In the genomic region with DNA sequence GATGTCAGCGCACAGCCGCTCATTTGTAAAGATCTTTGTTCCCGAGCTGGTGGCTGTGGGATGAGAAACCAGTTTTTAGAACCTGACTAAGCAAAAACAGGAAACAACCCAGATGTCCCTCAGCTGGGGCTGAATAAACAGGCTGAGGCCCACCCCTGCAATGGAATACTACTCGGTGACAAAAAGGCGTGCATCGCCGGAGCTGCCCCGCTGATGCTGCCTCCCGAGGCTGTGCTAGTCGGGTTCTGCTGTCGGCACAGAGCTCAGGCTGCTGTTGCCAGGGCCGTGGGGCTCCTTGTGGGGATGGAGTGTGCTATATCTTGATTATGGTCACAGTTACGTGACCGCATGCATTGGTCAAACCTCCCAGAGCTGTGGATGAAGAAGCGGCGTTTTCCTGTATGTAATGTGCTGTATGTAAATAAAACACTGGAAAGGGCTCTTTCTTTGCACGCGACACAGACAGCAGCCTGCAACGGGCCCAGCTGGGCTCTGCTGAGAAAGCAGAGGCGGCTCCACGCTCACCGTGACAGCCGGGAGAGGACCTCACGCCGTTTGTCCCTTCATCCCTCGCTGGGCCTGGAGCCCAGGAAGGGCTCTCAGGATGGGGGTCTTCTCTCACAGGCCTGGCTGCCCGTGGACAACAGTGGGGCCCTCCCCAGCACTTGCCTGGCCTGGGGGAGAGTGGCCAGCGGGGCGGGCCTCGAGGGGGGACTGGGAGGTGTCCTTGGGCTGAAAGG, we compare ENCODE assay signal across 1 cellular context.
A peak's percentile ranks its signal among the peaks of the same experiment; 100 is the strongest.
TF ChIP-seq lines count a peak whose summit lies in the region.

No MANE protein-coding gene starts in this region.

TF ChIP-seq in HepG2, 621 proteins besides CTCF, POLR2A, EP300 and RAD21 (continued from another document and continues in another):
- TF ChIP-seq, protein P1, sequence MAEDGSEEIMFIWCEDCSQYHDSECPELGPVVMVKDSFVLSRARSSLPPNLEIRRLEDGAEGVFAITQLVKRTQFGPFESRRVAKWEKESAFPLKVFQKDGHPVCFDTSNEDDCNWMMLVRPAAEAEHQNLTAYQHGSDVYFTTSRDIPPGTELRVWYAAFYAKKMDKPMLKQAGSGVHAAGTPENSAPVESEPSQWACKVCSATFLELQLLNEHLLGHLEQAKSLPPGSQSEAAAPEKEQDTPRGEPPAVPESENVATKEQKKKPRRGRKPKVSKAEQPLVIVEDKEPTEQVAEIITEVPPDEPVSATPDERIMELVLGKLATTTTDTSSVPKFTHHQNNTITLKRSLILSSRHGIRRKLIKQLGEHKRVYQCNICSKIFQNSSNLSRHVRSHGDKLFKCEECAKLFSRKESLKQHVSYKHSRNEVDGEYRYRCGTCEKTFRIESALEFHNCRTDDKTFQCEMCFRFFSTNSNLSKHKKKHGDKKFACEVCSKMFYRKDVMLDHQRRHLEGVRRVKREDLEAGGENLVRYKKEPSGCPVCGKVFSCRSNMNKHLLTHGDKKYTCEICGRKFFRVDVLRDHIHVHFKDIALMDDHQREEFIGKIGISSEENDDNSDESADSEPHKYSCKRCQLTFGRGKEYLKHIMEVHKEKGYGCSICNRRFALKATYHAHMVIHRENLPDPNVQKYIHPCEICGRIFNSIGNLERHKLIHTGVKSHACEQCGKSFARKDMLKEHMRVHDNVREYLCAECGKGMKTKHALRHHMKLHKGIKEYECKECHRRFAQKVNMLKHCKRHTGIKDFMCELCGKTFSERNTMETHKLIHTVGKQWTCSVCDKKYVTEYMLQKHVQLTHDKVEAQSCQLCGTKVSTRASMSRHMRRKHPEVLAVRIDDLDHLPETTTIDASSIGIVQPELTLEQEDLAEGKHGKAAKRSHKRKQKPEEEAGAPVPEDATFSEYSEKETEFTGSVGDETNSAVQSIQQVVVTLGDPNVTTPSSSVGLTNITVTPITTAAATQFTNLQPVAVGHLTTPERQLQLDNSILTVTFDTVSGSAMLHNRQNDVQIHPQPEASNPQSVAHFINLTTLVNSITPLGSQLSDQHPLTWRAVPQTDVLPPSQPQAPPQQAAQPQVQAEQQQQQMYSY (CRISPR knock-in tag; IDR thresholded peaks at IDR 0.05): no peak
- TF ChIP-seq, protein P2, sequence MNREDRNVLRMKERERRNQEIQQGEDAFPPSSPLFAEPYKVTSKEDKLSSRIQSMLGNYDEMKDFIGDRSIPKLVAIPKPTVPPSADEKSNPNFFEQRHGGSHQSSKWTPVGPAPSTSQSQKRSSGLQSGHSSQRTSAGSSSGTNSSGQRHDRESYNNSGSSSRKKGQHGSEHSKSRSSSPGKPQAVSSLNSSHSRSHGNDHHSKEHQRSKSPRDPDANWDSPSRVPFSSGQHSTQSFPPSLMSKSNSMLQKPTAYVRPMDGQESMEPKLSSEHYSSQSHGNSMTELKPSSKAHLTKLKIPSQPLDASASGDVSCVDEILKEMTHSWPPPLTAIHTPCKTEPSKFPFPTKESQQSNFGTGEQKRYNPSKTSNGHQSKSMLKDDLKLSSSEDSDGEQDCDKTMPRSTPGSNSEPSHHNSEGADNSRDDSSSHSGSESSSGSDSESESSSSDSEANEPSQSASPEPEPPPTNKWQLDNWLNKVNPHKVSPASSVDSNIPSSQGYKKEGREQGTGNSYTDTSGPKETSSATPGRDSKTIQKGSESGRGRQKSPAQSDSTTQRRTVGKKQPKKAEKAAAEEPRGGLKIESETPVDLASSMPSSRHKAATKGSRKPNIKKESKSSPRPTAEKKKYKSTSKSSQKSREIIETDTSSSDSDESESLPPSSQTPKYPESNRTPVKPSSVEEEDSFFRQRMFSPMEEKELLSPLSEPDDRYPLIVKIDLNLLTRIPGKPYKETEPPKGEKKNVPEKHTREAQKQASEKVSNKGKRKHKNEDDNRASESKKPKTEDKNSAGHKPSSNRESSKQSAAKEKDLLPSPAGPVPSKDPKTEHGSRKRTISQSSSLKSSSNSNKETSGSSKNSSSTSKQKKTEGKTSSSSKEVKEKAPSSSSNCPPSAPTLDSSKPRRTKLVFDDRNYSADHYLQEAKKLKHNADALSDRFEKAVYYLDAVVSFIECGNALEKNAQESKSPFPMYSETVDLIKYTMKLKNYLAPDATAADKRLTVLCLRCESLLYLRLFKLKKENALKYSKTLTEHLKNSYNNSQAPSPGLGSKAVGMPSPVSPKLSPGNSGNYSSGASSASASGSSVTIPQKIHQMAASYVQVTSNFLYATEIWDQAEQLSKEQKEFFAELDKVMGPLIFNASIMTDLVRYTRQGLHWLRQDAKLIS (CRISPR knock-in tag; IDR thresholded peaks at IDR 0.05): no peak
- TF ChIP-seq DNMT3B (CRISPR knock-in tag; conservative IDR thresholded peaks at IDR 0.05): no peak
- 0 out of 2 replicates have a peak, but pooled peaks have one; percentile 10 for TF ChIP-seq ZNF629 (CRISPR knock-in tag; conservative IDR thresholded peaks at IDR 0.05)
- TF ChIP-seq TSC22D2 (CRISPR knock-in tag; IDR thresholded peaks at IDR 0.05; ENCODE audit: borderline replicate concordance): no peak
- TF ChIP-seq, protein P3, sequence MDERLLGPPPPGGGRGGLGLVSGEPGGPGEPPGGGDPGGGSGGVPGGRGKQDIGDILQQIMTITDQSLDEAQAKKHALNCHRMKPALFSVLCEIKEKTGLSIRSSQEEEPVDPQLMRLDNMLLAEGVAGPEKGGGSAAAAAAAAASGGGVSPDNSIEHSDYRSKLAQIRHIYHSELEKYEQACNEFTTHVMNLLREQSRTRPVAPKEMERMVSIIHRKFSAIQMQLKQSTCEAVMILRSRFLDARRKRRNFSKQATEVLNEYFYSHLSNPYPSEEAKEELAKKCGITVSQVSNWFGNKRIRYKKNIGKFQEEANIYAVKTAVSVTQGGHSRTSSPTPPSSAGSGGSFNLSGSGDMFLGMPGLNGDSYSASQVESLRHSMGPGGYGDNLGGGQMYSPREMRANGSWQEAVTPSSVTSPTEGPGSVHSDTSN (CRISPR knock-in tag; IDR thresholded peaks at IDR 0.05): no peak
- TF ChIP-seq, protein P4, sequence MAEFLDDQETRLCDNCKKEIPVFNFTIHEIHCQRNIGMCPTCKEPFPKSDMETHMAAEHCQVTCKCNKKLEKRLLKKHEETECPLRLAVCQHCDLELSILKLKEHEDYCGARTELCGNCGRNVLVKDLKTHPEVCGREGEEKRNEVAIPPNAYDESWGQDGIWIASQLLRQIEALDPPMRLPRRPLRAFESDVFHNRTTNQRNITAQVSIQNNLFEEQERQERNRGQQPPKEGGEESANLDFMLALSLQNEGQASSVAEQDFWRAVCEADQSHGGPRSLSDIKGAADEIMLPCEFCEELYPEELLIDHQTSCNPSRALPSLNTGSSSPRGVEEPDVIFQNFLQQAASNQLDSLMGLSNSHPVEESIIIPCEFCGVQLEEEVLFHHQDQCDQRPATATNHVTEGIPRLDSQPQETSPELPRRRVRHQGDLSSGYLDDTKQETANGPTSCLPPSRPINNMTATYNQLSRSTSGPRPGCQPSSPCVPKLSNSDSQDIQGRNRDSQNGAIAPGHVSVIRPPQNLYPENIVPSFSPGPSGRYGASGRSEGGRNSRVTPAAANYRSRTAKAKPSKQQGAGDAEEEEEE (CRISPR knock-in tag; IDR thresholded peaks at IDR 0.05; ENCODE audit: borderline replicate concordance): 0 out of 2 replicates have a peak, but pooled peaks have one; percentile 30
- TF ChIP-seq KLF12 (CRISPR knock-in tag; IDR thresholded peaks at IDR 0.05; ENCODE audit: borderline replicate concordance): peak; percentile 53; the same call in 1 of the 2 replicates
- TF ChIP-seq LCORL (IDR thresholded peaks at IDR 0.05): no peak
- 0 out of 2 replicates have a peak, but pooled peaks have one; percentile 4 for TF ChIP-seq LCORL (CRISPR knock-in tag; IDR thresholded peaks at IDR 0.05)
- TF ChIP-seq, protein P5, sequence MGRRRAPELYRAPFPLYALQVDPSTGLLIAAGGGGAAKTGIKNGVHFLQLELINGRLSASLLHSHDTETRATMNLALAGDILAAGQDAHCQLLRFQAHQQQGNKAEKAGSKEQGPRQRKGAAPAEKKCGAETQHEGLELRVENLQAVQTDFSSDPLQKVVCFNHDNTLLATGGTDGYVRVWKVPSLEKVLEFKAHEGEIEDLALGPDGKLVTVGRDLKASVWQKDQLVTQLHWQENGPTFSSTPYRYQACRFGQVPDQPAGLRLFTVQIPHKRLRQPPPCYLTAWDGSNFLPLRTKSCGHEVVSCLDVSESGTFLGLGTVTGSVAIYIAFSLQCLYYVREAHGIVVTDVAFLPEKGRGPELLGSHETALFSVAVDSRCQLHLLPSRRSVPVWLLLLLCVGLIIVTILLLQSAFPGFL (CRISPR knock-in tag; IDR thresholded peaks at IDR 0.05): no peak
- TF ChIP-seq ZNF772 (CRISPR knock-in tag; IDR thresholded peaks at IDR 0.05): no peak
- TF ChIP-seq GABPB1 (CRISPR knock-in tag; IDR thresholded peaks at IDR 0.05): no peak
- TF ChIP-seq, protein P6, sequence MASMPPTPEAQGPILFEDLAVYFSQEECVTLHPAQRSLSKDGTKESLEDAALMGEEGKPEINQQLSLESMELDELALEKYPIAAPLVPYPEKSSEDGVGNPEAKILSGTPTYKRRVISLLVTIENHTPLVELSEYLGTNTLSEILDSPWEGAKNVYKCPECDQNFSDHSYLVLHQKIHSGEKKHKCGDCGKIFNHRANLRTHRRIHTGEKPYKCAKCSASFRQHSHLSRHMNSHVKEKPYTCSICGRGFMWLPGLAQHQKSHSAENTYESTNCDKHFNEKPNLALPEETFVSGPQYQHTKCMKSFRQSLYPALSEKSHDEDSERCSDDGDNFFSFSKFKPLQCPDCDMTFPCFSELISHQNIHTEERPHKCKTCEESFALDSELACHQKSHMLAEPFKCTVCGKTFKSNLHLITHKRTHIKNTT (CRISPR knock-in tag; IDR thresholded peaks at IDR 0.05): no peak
- peak; percentile 57; the same call in 1 of the 2 replicates for TF ChIP-seq ARNT2 (CRISPR knock-in tag; IDR thresholded peaks at IDR 0.05; ENCODE audit: low read depth)
- TF ChIP-seq SP2 (CRISPR knock-in tag; IDR thresholded peaks at IDR 0.05): no peak
- TF ChIP-seq ZKSCAN5 (CRISPR knock-in tag; IDR thresholded peaks at IDR 0.05): no peak
- no peak for TF ChIP-seq ZNF337 (CRISPR knock-in tag; IDR thresholded peaks at IDR 0.05; ENCODE audit: borderline replicate concordance, low read depth)
- TF ChIP-seq ZFP36L2 (CRISPR knock-in tag; IDR thresholded peaks at IDR 0.05): no peak
- TF ChIP-seq ZNF343 (CRISPR knock-in tag; IDR thresholded peaks at IDR 0.05): no peak
- peak; percentile 85 for TF ChIP-seq MAFK (conservative IDR thresholded peaks at IDR 0.05 in 1 of 2, IDR thresholded peaks at IDR 0.05 in 1 of 2; ENCODE audit: low read length in 2 of 2)
- peak; percentile 24 for TF ChIP-seq ZFY (CRISPR knock-in tag; IDR thresholded peaks at IDR 0.05)
- no peak for TF ChIP-seq ZNF550 (CRISPR knock-in tag; IDR thresholded peaks at IDR 0.05; ENCODE audit: borderline replicate concordance)
- no peak for TF ChIP-seq MEF2D (CRISPR knock-in tag; IDR thresholded peaks at IDR 0.05)
- no peak for TF ChIP-seq NFYC (CRISPR knock-in tag; IDR thresholded peaks at IDR 0.05)
- TF ChIP-seq CBX5 (CRISPR knock-in tag; IDR thresholded peaks at IDR 0.05; ENCODE audit: borderline replicate concordance): no peak; the same call in 1 of the 2 replicates
- TF ChIP-seq ETV5 (CRISPR knock-in tag; IDR thresholded peaks at IDR 0.05; ENCODE audit: borderline replicate concordance): peak; percentile 47; the same call in 1 of the 2 replicates
- TF ChIP-seq, protein P7, sequence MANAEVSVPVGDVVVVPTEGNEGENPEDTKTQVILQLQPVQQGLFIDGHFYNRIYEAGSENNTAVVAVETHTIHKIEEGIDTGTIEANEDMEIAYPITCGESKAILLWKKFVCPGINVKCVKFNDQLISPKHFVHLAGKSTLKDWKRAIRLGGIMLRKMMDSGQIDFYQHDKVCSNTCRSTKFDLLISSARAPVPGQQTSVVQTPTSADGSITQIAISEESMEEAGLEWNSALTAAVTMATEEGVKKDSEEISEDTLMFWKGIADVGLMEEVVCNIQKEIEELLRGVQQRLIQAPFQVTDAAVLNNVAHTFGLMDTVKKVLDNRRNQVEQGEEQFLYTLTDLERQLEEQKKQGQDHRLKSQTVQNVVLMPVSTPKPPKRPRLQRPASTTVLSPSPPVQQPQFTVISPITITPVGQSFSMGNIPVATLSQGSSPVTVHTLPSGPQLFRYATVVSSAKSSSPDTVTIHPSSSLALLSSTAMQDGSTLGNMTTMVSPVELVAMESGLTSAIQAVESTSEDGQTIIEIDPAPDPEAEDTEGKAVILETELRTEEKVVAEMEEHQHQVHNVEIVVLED (CRISPR knock-in tag; IDR thresholded peaks at IDR 0.05; ENCODE audit: borderline replicate concordance): 0 out of 2 replicates have a peak, but pooled peaks have one; percentile 20
- 0 out of 2 replicates have a peak, but pooled peaks have one; percentile 32 for TF ChIP-seq KDM2A (CRISPR knock-in tag; IDR thresholded peaks at IDR 0.05; ENCODE audit: borderline replicate concordance, low read depth)
- no peak for TF ChIP-seq ZNF572 (CRISPR knock-in tag; IDR thresholded peaks at IDR 0.05)
- TF ChIP-seq ZKSCAN1 (IDR thresholded peaks at IDR 0.05; ENCODE audit: low read length): no peak
- no peak for TF ChIP-seq ARID2 (CRISPR knock-in tag; IDR thresholded peaks at IDR 0.05; ENCODE audit: borderline replicate concordance)
- peak; percentile 51; the same call in 1 of the 2 replicates for TF ChIP-seq ZFP37 (CRISPR knock-in tag; IDR thresholded peaks at IDR 0.05; ENCODE audit: borderline replicate concordance)
- no peak for TF ChIP-seq ZNF446 (CRISPR knock-in tag; IDR thresholded peaks at IDR 0.05)
- TF ChIP-seq, protein P8, sequence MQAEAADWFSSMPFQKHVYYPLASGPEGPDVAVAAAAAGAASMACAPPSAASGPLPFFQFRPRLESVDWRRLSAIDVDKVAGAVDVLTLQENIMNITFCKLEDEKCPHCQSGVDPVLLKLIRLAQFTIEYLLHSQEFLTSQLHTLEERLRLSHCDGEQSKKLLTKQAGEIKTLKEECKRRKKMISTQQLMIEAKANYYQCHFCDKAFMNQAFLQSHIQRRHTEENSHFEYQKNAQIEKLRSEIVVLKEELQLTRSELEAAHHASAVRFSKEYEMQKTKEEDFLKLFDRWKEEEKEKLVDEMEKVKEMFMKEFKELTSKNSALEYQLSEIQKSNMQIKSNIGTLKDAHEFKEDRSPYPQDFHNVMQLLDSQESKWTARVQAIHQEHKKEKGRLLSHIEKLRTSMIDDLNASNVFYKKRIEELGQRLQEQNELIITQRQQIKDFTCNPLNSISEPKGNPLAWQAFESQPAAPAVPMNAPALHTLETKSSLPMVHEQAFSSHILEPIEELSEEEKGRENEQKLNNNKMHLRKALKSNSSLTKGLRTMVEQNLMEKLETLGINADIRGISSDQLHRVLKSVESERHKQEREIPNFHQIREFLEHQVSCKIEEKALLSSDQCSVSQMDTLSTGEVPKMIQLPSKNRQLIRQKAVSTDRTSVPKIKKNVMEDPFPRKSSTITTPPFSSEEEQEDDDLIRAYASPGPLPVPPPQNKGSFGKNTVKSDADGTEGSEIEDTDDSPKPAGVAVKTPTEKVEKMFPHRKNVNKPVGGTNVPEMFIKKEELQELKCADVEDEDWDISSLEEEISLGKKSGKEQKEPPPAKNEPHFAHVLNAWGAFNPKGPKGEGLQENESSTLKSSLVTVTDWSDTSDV (CRISPR knock-in tag; IDR thresholded peaks at IDR 0.05): no peak
- no peak for TF ChIP-seq NFE2L2 (IDR thresholded peaks at IDR 0.05; ENCODE audit: low read length)
